In the genomic region with DNA sequence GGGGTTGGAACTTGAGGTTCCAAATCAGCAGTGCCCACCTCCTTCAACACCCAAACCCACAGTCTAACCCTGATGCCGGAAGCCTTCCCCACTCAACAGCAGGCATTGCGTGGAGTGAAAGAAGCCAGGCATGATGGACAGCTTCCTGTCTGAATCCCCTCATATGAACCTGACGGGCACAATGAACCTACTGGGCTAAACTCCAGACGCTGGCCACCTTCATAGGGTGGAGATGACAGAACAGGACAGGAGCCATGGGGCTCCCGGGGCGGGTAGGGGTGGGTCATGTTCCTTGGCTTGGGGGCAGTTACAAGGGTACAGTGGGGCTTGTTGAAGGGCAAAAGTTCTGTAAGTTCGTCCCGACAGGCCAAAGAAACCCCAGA, we compare ENCODE assay signal across 8 cellular contexts. TPM values are rescaled to one million over a fixed set of nuclear protein-coding genes. Genes with fewer than 3 reads are reported as not detected.
DNase-seq lines count a peak whose midpoint lies in the region; ATAC-seq and TF ChIP-seq lines count a peak whose summit lies in the region.

No MANE protein-coding gene starts in this region.

- peak overlapping the region; percentile 54 for H3K4me2 ChIP-seq in OCI-LY3 (ENCODE audit: low read length)

- ATAC-seq in GM19035 (IDR thresholded peaks at IDR 0.05; ENCODE audit: unreplicated experiment): peak; percentile 7

- DNase-seq in esophagus muscularis mucosa (ENCODE audit: extremely low spot score) (no peak), retinal pigment epithelial cell (ENCODE audit: low read depth) (no peak), NCI-H226 (no peak), NCI-H526 (lab: John Stamatoyannopoulos, UW) (no peak), HCEC 1CT (no peak), NOMO-1 (lab: John Stamatoyannopoulos, UW; ENCODE audit: unreplicated experiment in 2 of 2) (no peak)

- H3K9me3 ChIP-seq in OCI-LY3 (ENCODE audit: insufficient read depth, low read length) (no peaks in the 10 kb centered on the region), esophagus muscularis mucosa (no peaks in the 10 kb centered on the region)

- peaks cover 20% of the 10 kb centered on the region for H3K36me3 ChIP-seq in OCI-LY3 (replicated peaks; ENCODE audit: low read depth, low read length)
- peaks cover 0 to 24% (median 6%) of the 10 kb centered on the region in 4 donors for H3K36me3 ChIP-seq in esophagus muscularis mucosa

- H2AFZ ChIP-seq in OCI-LY3 (ENCODE audit: low read depth, low read length): peak overlapping the region; percentile 54; the same call in 1 of the 2 replicates

- H3K4me1 ChIP-seq in OCI-LY3 (ENCODE audit: low read length): peaks cover 34% of the 10 kb centered on the region
- H3K4me1 ChIP-seq in esophagus muscularis mucosa: peaks cover 39 to 51% (median 45%) of the 10 kb centered on the region in 4 donors

- 0 out of 2 replicates have a peak, but pooled peaks cover 7% of the 10 kb centered on the region for H4K20me1 ChIP-seq in OCI-LY3 (ENCODE audit: insufficient read depth, low read length)

- H3K9ac ChIP-seq in OCI-LY3 (ENCODE audit: low read length): no peak overlapping the region

- WGBS in esophagus muscularis mucosa: 78% methylated on average over 7 of the region's 8 CpGs

- H3K4me3 ChIP-seq in OCI-LY3 (ENCODE audit: low read length) (peak overlapping the region; percentile 99), esophagus muscularis mucosa (peak overlapping the region; percentile 90 to 95 (median 90)), retinal pigment epithelial cell (ENCODE audit: low read length) (peak overlapping the region; percentile 30)

- peaks cover 22% of the 10 kb centered on the region for H3K79me2 ChIP-seq in OCI-LY3 (ENCODE audit: low read length)

- H3K27ac ChIP-seq in OCI-LY3 (ENCODE audit: low read length) (peak overlapping the region; percentile 33), esophagus muscularis mucosa (replicated peaks in 1 of 4) (peak overlapping the region; percentile 81 to 87 (median 85))

- H3K27me3 ChIP-seq in OCI-LY3 (ENCODE audit: low read depth, low read length) (no peaks in the 10 kb centered on the region; the same call in 1 of the 2 replicates), esophagus muscularis mucosa (no peaks in the 10 kb centered on the region)

- TF ChIP-seq CTCF in OCI-LY3 (IDR thresholded peaks at IDR 0.05; ENCODE audit: low read depth, low read length): no peak
- TF ChIP-seq CTCF in esophagus muscularis mucosa (IDR thresholded peaks at IDR 0.05): no peak
- TF ChIP-seq CTCF in retinal pigment epithelial cell (conservative IDR thresholded peaks at IDR 0.05; ENCODE audit: low read depth, low read length): no peak

- no peak for TF ChIP-seq POLR2A in esophagus muscularis mucosa (IDR thresholded peaks at IDR 0.05; ENCODE audit: low read depth)

- intact Hi-C loops in esophagus muscularis mucosa (cut with DNase I): loop anchor here (5.0 kb wide), 1 partner anchor 90 kb away; a partner anchor contains a TSS

- no peak for TF ChIP-seq EP300 in esophagus muscularis mucosa (IDR thresholded peaks at IDR 0.05)

RNA-seq across cellular contexts. Expression of a gene that starts 0.5 kb away (rescaled TPM):
- total RNA-seq in esophagus muscularis mucosa: 10 to 100 TPM; 12.0 to 49.8 (median 26.4) TPM

Comparison
In these comparisons a context has a peak if more than half of its experiments do, and no peak if none do; other contexts are left out.
1. H3K4me3 ChIP-seq: peak in every context shown above with its lines; median percentile 99 in OCI-LY3; 90 in esophagus muscularis mucosa; 30 in retinal pigment epithelial cell.